Comparison of ENCODE assay signal across 8 cellular contexts in genomic region chr6:50791900-50792508, GRCh38. TPM values are rescaled to one million over a fixed set of nuclear protein-coding genes. Genes with fewer than 3 reads are reported as not detected.
A peak's percentile ranks its signal among the peaks of the same experiment; 100 is the strongest.
DNase-seq lines count a peak whose midpoint lies in the region; ATAC-seq and TF ChIP-seq lines count a peak whose summit lies in the region.

No MANE protein-coding gene starts in this region.

- H3K79me1 ChIP-seq in H9 (ENCODE audit: insufficient read depth, low read depth, low read length, poor library complexity, severe bottlenecking), result no peaks in the 10 kb centered on the region

- H3K79me2 ChIP-seq in H9 (ENCODE audit: insufficient read depth, low read length), result no peaks in the 10 kb centered on the region

- no peaks in the 10 kb centered on the region for H3K36me3 Mint-ChIP-seq in H9 (ENCODE audit: insufficient read depth in 1 of 3, low read depth in 3 of 3)

- H3K18ac ChIP-seq in H9 (ENCODE audit: insufficient read length, low read depth, low read length), result no peak overlapping the region

- peak; percentile 87 for TF ChIP-seq CTCF in H9 (conservative IDR thresholded peaks at IDR 0.05)
- TF ChIP-seq CTCF in WERI-Rb-1 (IDR thresholded peaks at IDR 0.05; ENCODE audit: low read depth, low read length), result peak; percentile 78
- peak in 3 of 4 experiments; percentile 18 to 37 (median 30) for TF ChIP-seq CTCF in uterus (IDR thresholded peaks at IDR 0.05)

- H3K27me3 ChIP-seq in H9 (ENCODE audit: insufficient read depth, low read length) (no peaks in the 10 kb centered on the region), WERI-Rb-1 (ENCODE audit: insufficient read depth, low read depth, severe bottlenecking) (peaks cover 7% of the 10 kb centered on the region), uterus (no peaks in the 10 kb centered on the region)

- H3K56ac ChIP-seq in H9 (ENCODE audit: insufficient read length, low read depth, low read length), result no peak overlapping the region

- no peak for TF ChIP-seq POLR2A in uterus (IDR thresholded peaks at IDR 0.05)

- H2BK15ac ChIP-seq in H9 (ENCODE audit: low read depth, low read length), result no peak overlapping the region

- H2BK5ac ChIP-seq in H9 (ENCODE audit: insufficient read length, low read length), result no peak overlapping the region

- peaks cover 26% of the 10 kb centered on the region for H3K27me3 Mint-ChIP-seq in H9 (ENCODE audit: low read depth)
- peaks cover 18% of the 10 kb centered on the region for H3K27me3 Mint-ChIP-seq in stimulated activated naive CD8-positive, alpha-beta T cell treated with anti-CD3 and anti-CD28 coated beads, Interleukin-15, amount 100 ng/mL, for 72 hours

- H3K9me3 Mint-ChIP-seq in H9, result no peaks in the 10 kb centered on the region
- peaks cover 0 to 4% of the 10 kb centered on the region in 2 donors for H3K9me3 Mint-ChIP-seq in stimulated activated naive CD8-positive, alpha-beta T cell treated with anti-CD3 and anti-CD28 coated beads, Interleukin-15, amount 100 ng/mL, for 72 hours

- H3K9ac ChIP-seq in H9 (ENCODE audit: extremely low read depth, insufficient read length, low read length), result no peak overlapping the region

- H3T11ph ChIP-seq in H9 (ENCODE audit: low read length), result no peak overlapping the region

- peak; percentile 55 for DNase-seq in NCI-H2196 (lab: John Stamatoyannopoulos, UW; ENCODE audit: unreplicated experiment)
- DNase-seq in NCI-H2196 treated with DMSO at 0.1 percent for 48 hours (lab: John Stamatoyannopoulos, UW; ENCODE audit: unreplicated experiment), result no peak
- no peak for DNase-seq in H9
- DNase-seq in NCI-H1105 (lab: John Stamatoyannopoulos, UW), result peak; percentile 41
- DNase-seq in WERI-Rb-1, result peak; percentile 35
- peak; percentile 56 for DNase-seq in iPS-NIHi7 (ENCODE audit: extremely low spot score)
- no peak for DNase-seq in uterus
- no peak for DNase-seq in stimulated activated naive CD8-positive, alpha-beta T cell treated with anti-CD3 and anti-CD28 coated beads, Interleukin-15, amount 100 ng/mL, for 72 hours

- H4K8ac ChIP-seq in H9 (replicated peaks; ENCODE audit: insufficient read length, low read depth, low read length), result no peak overlapping the region

- H3K27ac ChIP-seq in H9 (ENCODE audit: insufficient read length, low read depth, low read length) (no peak overlapping the region), WERI-Rb-1 (no peak overlapping the region), uterus (no peak overlapping the region)

- no peak overlapping the region for H4K91ac ChIP-seq in H9 (ENCODE audit: insufficient read length, low read depth, low read length)

- no peaks in the 10 kb centered on the region for H4K20me1 ChIP-seq in H9 (ENCODE audit: control insufficient read depth, insufficient read depth, insufficient read length)

- no peak overlapping the region for H4K5ac ChIP-seq in H9 (ENCODE audit: insufficient read length, low read depth, low read length)

- H3K14ac ChIP-seq in H9 (ENCODE audit: insufficient read depth, low read length), result no peak overlapping the region

- H2BK12ac ChIP-seq in H9 (ENCODE audit: insufficient read length, low read depth, low read length), result no peak overlapping the region

- no peak overlapping the region for H2BK20ac ChIP-seq in H9 (ENCODE audit: low read depth, low read length, poor library complexity, severe bottlenecking)

- H3K27ac Mint-ChIP-seq in H9, result no peak overlapping the region
- no peak overlapping the region for H3K27ac Mint-ChIP-seq in stimulated activated naive CD8-positive, alpha-beta T cell treated with anti-CD3 and anti-CD28 coated beads, Interleukin-15, amount 100 ng/mL, for 72 hours

- no CpG with 5 or more reads among the region's 3 CpGs for WGBS in H9 (ENCODE audit: extremely low coverage, insufficient read length, low lambda C conversion rate)

- H3K23me2 ChIP-seq in H9 (ENCODE audit: insufficient read length, low read depth, low read length, poor library complexity, severe bottlenecking), result no peaks in the 10 kb centered on the region

- H3K9me3 ChIP-seq in H9 (ENCODE audit: control insufficient read depth, low read depth, low read length), result no peaks in the 10 kb centered on the region
- no peaks in the 10 kb centered on the region for H3K9me3 ChIP-seq in WERI-Rb-1 (ENCODE audit: severe bottlenecking)
- no peaks in the 10 kb centered on the region for H3K9me3 ChIP-seq in uterus

- H3K4me1 ChIP-seq in H9 (ENCODE audit: insufficient read depth, low read length) (no peaks in the 10 kb centered on the region), uterus (no peaks in the 10 kb centered on the region)

- no peak overlapping the region for H3K4me3 Mint-ChIP-seq in H9
- H3K4me3 Mint-ChIP-seq in stimulated activated naive CD8-positive, alpha-beta T cell treated with anti-CD3 and anti-CD28 coated beads, Interleukin-15, amount 100 ng/mL, for 72 hours, result no peak overlapping the region

- no peak for ATAC-seq in stimulated activated naive CD8-positive, alpha-beta T cell treated with anti-CD3 and anti-CD28 coated beads, Interleukin-15, amount 100 ng/mL, for 72 hours

- H2AFZ ChIP-seq in H9 (ENCODE audit: low read length), result no peak overlapping the region

- H3K36me3 ChIP-seq in WERI-Rb-1, result no peaks in the 10 kb centered on the region
- H3K36me3 ChIP-seq in uterus, result no peaks in the 10 kb centered on the region

- H3K4me3 ChIP-seq in WERI-Rb-1 (ENCODE audit: low read depth, low read length), result no peak overlapping the region
- no peak overlapping the region for H3K4me3 ChIP-seq in uterus

- H2AK5ac ChIP-seq in H9 (ENCODE audit: insufficient read length, low read length), result no peak overlapping the region

- H2BK120ac ChIP-seq in H9 (ENCODE audit: low read depth, low read length, poor library complexity, severe bottlenecking), result no peak overlapping the region

- H3K4me2 ChIP-seq in H9 (ENCODE audit: insufficient read depth, insufficient read length, low read length), result no peak overlapping the region

- H3K4ac ChIP-seq in H9 (ENCODE audit: low read depth, low read length), result no peak overlapping the region

- intact Hi-C loops in uterus (cut with DNase I; ENCODE audit: low total_unique reads), result no loop called here

- no peak overlapping the region for H3K23ac ChIP-seq in H9 (ENCODE audit: insufficient read length, low read depth, low read length)

- peaks cover 0 to 7% of the 10 kb centered on the region in 2 experiments; a peak in 2 of 4 replicates for H3K4me1 Mint-ChIP-seq in H9
- H3K4me1 Mint-ChIP-seq in stimulated activated naive CD8-positive, alpha-beta T cell treated with anti-CD3 and anti-CD28 coated beads, Interleukin-15, amount 100 ng/mL, for 72 hours, result no peaks in the 10 kb centered on the region

RNA-seq across cellular contexts. Expression of gene TFAP2B, which starts 26.7 kb away (rescaled TPM):
- total RNA-seq in H9 (2021), result not detected in 2 replicates
- under 1 TPM in 1 of 4 donors, not detected in 3; 0.41 TPM for total RNA-seq in uterus

Comparison
In these comparisons a context has a peak if more than half of its experiments do, and no peak if none do; other contexts are left out.
1. DNase-seq: peak in NCI-H2196 (single experiment), NCI-H1105 (single experiment), WERI-Rb-1 (single experiment) and iPS-NIHi7 (single experiment); none in NCI-H2196 treated with DMSO at 0.1 percent for 48 hours (single experiment), H9 (single experiment), uterus (0 of 2) and stimulated activated naive CD8-positive, alpha-beta T cell treated with anti-CD3 and anti-CD28 coated beads, Interleukin-15, amount 100 ng/mL, for 72 hours (0 of 2).
2. CTCF ChIP-seq: peak in every context shown above with its lines; median percentile 87 in H9; 78 in WERI-Rb-1; 30 in uterus.